ENCODE assay signal across 14 cellular contexts in the genomic region with DNA sequence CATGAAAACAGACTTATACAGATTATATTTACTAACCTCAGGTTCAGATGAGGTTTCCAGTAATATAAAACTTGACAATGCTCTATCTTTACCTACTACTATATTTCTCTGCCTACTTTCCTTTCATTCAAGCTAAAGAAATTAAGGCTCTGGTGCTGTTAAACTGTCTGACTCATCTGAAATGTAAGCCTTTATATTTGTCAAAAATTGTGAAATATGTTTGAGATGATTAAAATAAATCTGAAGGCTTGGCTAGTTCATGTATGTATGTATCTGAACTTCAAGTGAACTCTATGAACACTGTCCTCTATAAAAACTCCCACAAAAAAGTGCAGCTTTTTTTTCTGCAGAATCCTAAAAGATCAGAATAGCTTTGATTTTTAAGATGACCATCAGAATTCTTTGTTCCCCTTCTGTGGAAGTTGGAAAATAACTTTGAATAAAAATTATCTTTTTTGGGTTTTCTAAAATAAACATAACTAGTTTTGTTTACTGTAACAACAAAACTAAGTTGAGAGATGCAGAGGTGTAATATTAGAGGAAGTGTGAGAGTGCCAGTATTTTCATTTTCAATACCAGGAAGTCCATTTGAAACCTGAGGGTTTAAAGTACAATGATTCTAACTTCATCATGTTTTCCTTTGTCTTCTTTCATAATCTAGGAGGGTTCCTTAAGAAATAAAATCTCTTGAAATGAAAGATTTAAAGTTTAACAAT. TPM values are rescaled to one million over a fixed set of nuclear protein-coding genes. Genes with fewer than 3 reads are reported as not detected.
DNase-seq lines count a peak whose midpoint lies in the region; ATAC-seq, FAIRE-seq and TF ChIP-seq lines count a peak whose summit lies in the region.
"Had no signal": no experiment of that assay in that cellular context is flagged by ENCODE, and none has a peak within 500 bp of the region (broad histone marks: within the 10 kb centered on the region; RNA-seq: fewer than 3 reads in every experiment).

No MANE protein-coding gene starts in this region.

- in situ Hi-C loops in GM12878 (cut with MboI), result no loop called here

- TF ChIP-seq CTCF in MCF 10A (IDR thresholded peaks at IDR 0.05; ENCODE audit: unreplicated experiment) (no peak), breast epithelium (IDR thresholded peaks at IDR 0.05) (no peak), GM12878 (IDR thresholded peaks at IDR 0.05 in 2 of 3, conservative IDR thresholded peaks at IDR 0.05 in 1 of 3; ENCODE audit: control insufficient read depth in 2 of 3, extremely low read depth in 1 of 3, insufficient read depth in 1 of 3, low read depth in 3 of 3, low read length in 3 of 3) (no peak)

- BruUV-seq in MCF 10A (replicated peaks; lab: Mats Ljungman, UMichigan), result no TSS peak
- TSS peak; percentile 58 for BruUV-seq in GM12878 (replicated peaks; lab: Mats Ljungman, UMichigan)

- H4K20me1 ChIP-seq in GM12878 (ENCODE audit: control insufficient read depth, insufficient read depth), result no peaks in the 10 kb centered on the region

- no peak overlapping the region for H3K9ac ChIP-seq in GM12878 (ENCODE audit: control insufficient read depth, insufficient read depth, low read length)

- no peak overlapping the region for H3K27ac Mint-ChIP-seq in MCF 10A (ENCODE audit: low read depth, unreplicated experiment)
- H3K27ac Mint-ChIP-seq: natural killer cell treated with Interleukin-12 subunit alpha and Interleukin-12 subunit beta and Interleukin-15 and Interleukin-18, amount 100 ng/mL, for 72 hours had no signal

- SMC1A ChIA-PET in GM12878 (lab: Charles Lee; ENCODE audit: uncharacterized antibody, unreplicated experiment), result interaction anchor here (0.6 to 2.4 kb wide), 19 partner anchors 10 to 623 kb away, joined by 3 to 18 read pairs (median 4); no protein-coding TSS in a partner anchor

- peak; percentile 59 for FAIRE-seq in GM12878 (lab: Jason Lieb, UNC)

- H3K4me2 ChIP-seq in GM12878 (ENCODE audit: control insufficient read depth, insufficient read depth), result peak overlapping the region; percentile 63

- no peak overlapping the region; the same call in 1 of the 2 replicates for H2AFZ ChIP-seq in GM12878 (ENCODE audit: control insufficient read depth, low read depth, low read length)

- peak; percentile 49 for DNase-seq in MCF 10A (ENCODE audit: unreplicated experiment)
- no peak for DNase-seq in breast epithelium (ENCODE audit: low spot score in 2 of 2)
- no peak for DNase-seq in GM12878 (ENCODE audit: low read depth, low spot score)
- no peak for DNase-seq in GM03348 (ENCODE audit: low spot score)
- no peak for DNase-seq in NCI-H748 (lab: John Stamatoyannopoulos, UW; ENCODE audit: unreplicated experiment)
- no peak for DNase-seq in posterior vena cava (ENCODE audit: low spot score)
- no peak for DNase-seq in GM19238 (ENCODE audit: insufficient read length, low spot score)
- DNase-seq: NCI-H2171 treated with DMSO at 0.1 percent for 48 hours; SHP77 treated with DMSO at 0.1 percent for 48 hours; stimulated activated CD8-positive, alpha-beta memory T cell treated with anti-CD3 and anti-CD28 coated beads, Interleukin-4, amount 100 ng/mL, for 48 hours had no signal

- no peaks in the 10 kb centered on the region for H3K36me3 ChIP-seq in breast epithelium
- no peaks in the 10 kb centered on the region for H3K36me3 ChIP-seq in GM12878 (ENCODE audit: control insufficient read depth in 2 of 2, insufficient read depth in 2 of 2, low read length in 1 of 2)
- H3K36me3 ChIP-seq: esophagus muscularis mucosa had no signal

- H3K9me3 ChIP-seq in breast epithelium (peaks cover 5 to 25% of the 10 kb centered on the region in 2 donors), GM12878 (replicated peaks; ENCODE audit: control insufficient read depth, insufficient read depth, low read length) (peaks cover 3% of the 10 kb centered on the region)

- CTCF ChIA-PET in MCF 10A (lab: Yijun Ruan, JAX), result interaction anchor here (0.6 to 2.7 kb wide), 4 partner anchors 10 to 260 kb away, joined by 3 to 14 read pairs (median 4); no protein-coding TSS in a partner anchor
- CTCF ChIA-PET in GM12878 (lab: Yijun Ruan, JAX), result interaction anchor here (0.9 to 1.6 kb wide), 4 partner anchors 11 to 433 kb away, joined by 3 to 6 read pairs (median 4); no protein-coding TSS in a partner anchor

- ATAC-seq in HG03175 (IDR thresholded peaks at IDR 0.05; ENCODE audit: unreplicated experiment), result peak; percentile 84
- peak; percentile 85 for ATAC-seq in GM12878
- ATAC-seq: natural killer cell treated with Interleukin-12 subunit alpha and Interleukin-12 subunit beta and Interleukin-15 and Interleukin-18, amount 100 ng/mL, for 72 hours had no signal

- H3K79me2 ChIP-seq in GM12878 (ENCODE audit: control insufficient read depth, insufficient read depth, low read length), result no peaks in the 10 kb centered on the region

- TF ChIP-seq POLR2A in breast epithelium (IDR thresholded peaks at IDR 0.05) (no peak), GM12878 (IDR thresholded peaks at IDR 0.05; ENCODE audit: low read depth, low read length) (no peak)

- no peak overlapping the region for H3K4me3 Mint-ChIP-seq in MCF 10A (ENCODE audit: unreplicated experiment)
- H3K4me3 Mint-ChIP-seq: natural killer cell treated with Interleukin-12 subunit alpha and Interleukin-12 subunit beta and Interleukin-15 and Interleukin-18, amount 100 ng/mL, for 72 hours had no signal

- no peaks in the 10 kb centered on the region for H3K27me3 Mint-ChIP-seq in MCF 10A (ENCODE audit: insufficient read depth, unreplicated experiment)

- RAD21 ChIA-PET in GM12878 (lab: Charles Lee; ENCODE audit: unreplicated experiment), result interaction anchor here (0.9 to 2.1 kb wide), 8 partner anchors 10 to 279 kb away, joined by 3 to 6 read pairs (median 4); no protein-coding TSS in a partner anchor

- peaks cover 11% of the 10 kb centered on the region for H3K4me1 Mint-ChIP-seq in MCF 10A (ENCODE audit: insufficient read depth, unreplicated experiment)

- H3K27ac ChIP-seq in breast epithelium (no peak overlapping the region), GM12878 (ENCODE audit: control insufficient read depth, insufficient read depth) (peak overlapping the region; percentile 58)
- H3K27ac ChIP-seq: esophagus muscularis mucosa had no signal

- POLR2A ChIA-PET in MCF 10A (lab: Yijun Ruan, JAX), result interaction anchor here (0.6 to 1.4 kb wide), 7 partner anchors 10 to 606 kb away, joined by 3 to 4 read pairs (median 3); no protein-coding TSS in a partner anchor
- POLR2A ChIA-PET in GM12878 (lab: Charles Lee), result interaction anchor here (0.5 to 1.9 kb wide), 5 partner anchors 10 to 140 kb away, joined by 3 to 7 read pairs (median 5); no protein-coding TSS in a partner anchor

- H3K4me1 ChIP-seq in breast epithelium, result no peaks in the 10 kb centered on the region
- H3K4me1 ChIP-seq in GM12878 (ENCODE audit: control insufficient read depth, insufficient read depth, low read length), result peaks cover 15% of the 10 kb centered on the region
- H3K4me1 ChIP-seq: esophagus muscularis mucosa had no signal

- TF ChIP-seq EP300 in GM12878 (IDR thresholded peaks at IDR 0.05; ENCODE audit: borderline replicate concordance in 1 of 2, control insufficient read depth in 1 of 2, low read depth in 2 of 2, low read length in 2 of 2), result no peak

- H3K27me3 ChIP-seq in breast epithelium (no peaks in the 10 kb centered on the region), GM12878 (replicated peaks in 1 of 2; ENCODE audit: control insufficient read depth in 2 of 2, insufficient read depth in 2 of 2, low read length in 1 of 2) (no peaks in the 10 kb centered on the region)
- H3K27me3 ChIP-seq: esophagus muscularis mucosa had no signal

- peaks cover 16% of the 10 kb centered on the region for H3K9me3 Mint-ChIP-seq in MCF 10A (ENCODE audit: unreplicated experiment)

- H3K36me3 Mint-ChIP-seq in MCF 10A (ENCODE audit: insufficient read depth, unreplicated experiment), result no peaks in the 10 kb centered on the region

- TF ChIP-seq RAD21 in GM12878 (IDR thresholded peaks at IDR 0.05; ENCODE audit: insufficient read depth, low read depth, low read length), result no peak

- H3K4me3 ChIP-seq in breast epithelium, result no peak overlapping the region
- no peak overlapping the region for H3K4me3 ChIP-seq in GM12878
- H3K4me3 ChIP-seq: esophagus muscularis mucosa had no signal

- intact Hi-C loops in MCF 10A (cut with micrococcal nuclease) (no loop called here), breast epithelium (cut with DNase I; ENCODE audit: low total_unique reads) (no loop called here), GM12878 (cut with micrococcal nuclease; ENCODE audit: unreplicated experiment) (no loop called here), posterior vena cava (cut with DNase I) (no loop called here)

TF ChIP-seq in GM12878, 131 proteins besides CTCF, POLR2A, EP300 and RAD21 (continues in another document):
- TF ChIP-seq YBX1 (IDR thresholded peaks at IDR 0.05), result no peak
- TF ChIP-seq SPI1 (IDR thresholded peaks at IDR 0.05; ENCODE audit: borderline replicate concordance, insufficient read depth, low read depth, low read length), result peak; percentile 73; the same call in 1 of the 2 replicates

RNA-seq across cellular contexts. Expression of gene ILDR1, which starts 42.2 kb away (rescaled TPM):
- total RNA-seq in MCF 10A (2022) (0.23 TPM in 1 of 2 replicates, not detected in the other), breast epithelium (1 to 10 TPM in 2 of 3 donors, not detected in 1; 3.3 to 5.9 TPM), GM12878 (2014; rRNA removed) (8.4 and 9.7 TPM in 2 replicates), GM12878 (2014; rRNA removed; fragmentation: Illumina TruSeq; extraction: Trizol) (5.1 and 5.3 TPM in 2 replicates), GM12878 (2021) (7.4 and 7.8 TPM in 2 replicates), posterior vena cava (under 1 TPM in 1 of 2 donors, not detected in 1; 0.10 TPM)
- total RNA-seq in GM12878 (2013; cell fraction: nucleolus; rRNA removed), result 20.8 and 24.7 TPM in 2 replicates
- polyA plus RNA-seq in GM12878 (2011; ENCODE audit: low read depth), result 2.3 TPM
- polyA plus RNA-seq in GM12878 (2011; rRNA removed) (12.0 and 12.4 TPM in 2 replicates), GM12878 (2014; fragmentation: Illumina TruSeq; extraction: Trizol) (5.6 and 6.2 TPM in 2 replicates), GM12878 (2014; fragmentation: Nextera tagmentation; extraction: Ambion mirVana) (1 to 10 TPM; 1.3 to 1.8 TPM), GM12878 (2014; rRNA removed) (7.9 and 8.2 TPM in 2 replicates), GM12878 (2016; fragmentation: Nextera tagmentation; extraction: Ambion mirVana) (1 to 10 TPM; 6.6 to 7.5 TPM)
- polyA plus RNA-seq in GM12878 (2011; cell fraction: cytosol; rRNA removed), result 15.0 and 17.7 TPM in 2 replicates
- polyA plus RNA-seq in GM12878 (2011; cell fraction: nucleus; rRNA removed), result 12.5 and 16.8 TPM in 2 replicates
- polyA plus RNA-seq in GM12878 (2012), result 4.5 and 7.5 TPM in 2 replicates
- polyA minus RNA-seq in GM12878 (2011; rRNA and poly(A)+ RNA removed), result 45.2 and 60.4 TPM in 2 replicates
- 9.6 and 15.1 TPM in 2 replicates for polyA minus RNA-seq in GM12878 (2011; cell fraction: cytosol; rRNA and poly(A)+ RNA removed)
- 20.7 and 37.2 TPM in 2 replicates for polyA minus RNA-seq in GM12878 (2011; cell fraction: nucleus; rRNA and poly(A)+ RNA removed)
- total RNA-seq: cardiac septum had no signal
